Comparison of ENCODE assay signal across 8 cellular contexts in the genomic region with DNA sequence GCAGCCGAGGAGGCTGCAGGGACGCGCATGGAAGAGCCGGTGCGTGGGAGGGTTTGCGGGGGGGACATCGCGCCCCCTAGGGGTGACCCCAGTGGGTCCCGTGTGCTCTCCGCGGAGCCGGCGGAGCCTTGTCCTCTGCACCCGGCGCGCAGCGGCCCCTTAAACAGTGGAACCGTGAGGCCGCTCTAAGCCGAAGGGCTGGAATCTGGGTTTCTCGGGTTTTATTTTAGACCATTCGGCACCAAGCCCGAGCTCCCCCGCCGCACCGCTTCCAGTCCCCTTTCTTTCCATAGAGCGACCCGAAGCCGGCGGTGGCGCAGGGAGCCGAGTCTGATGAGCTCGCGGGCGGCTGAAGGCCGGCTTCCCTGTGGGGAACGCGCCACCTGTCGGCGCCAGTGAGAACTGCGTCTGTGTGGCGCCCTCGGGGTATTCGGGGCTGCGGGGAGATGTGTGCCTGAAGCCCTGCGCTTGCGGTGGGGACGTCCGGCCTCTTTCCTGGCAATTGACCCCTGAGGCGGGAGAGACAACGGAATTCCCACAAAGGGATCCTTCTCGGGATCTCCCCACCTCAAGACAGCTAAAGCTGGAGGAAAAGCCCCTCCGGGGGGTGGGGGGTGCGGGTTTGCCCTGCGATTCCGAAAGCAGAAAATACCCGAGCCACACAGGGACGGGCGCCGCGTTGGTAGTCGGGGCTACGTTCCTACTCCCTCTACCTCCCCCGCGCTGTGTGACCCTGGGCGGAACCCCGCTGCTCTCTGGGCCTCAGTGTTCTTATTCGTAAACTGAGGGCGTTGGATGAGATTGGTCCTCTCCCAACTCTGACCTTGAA. TPM values are rescaled to one million over a fixed set of nuclear protein-coding genes. Genes with fewer than 3 reads are reported as not detected.
DNase-seq lines count a peak whose midpoint lies in the region; ATAC-seq, FAIRE-seq and TF ChIP-seq lines count a peak whose summit lies in the region.

No MANE protein-coding gene starts in this region.

- H3K4me3 Mint-ChIP-seq in activated naive CD8-positive, alpha-beta T cell treated with anti-CD3 and anti-CD28 coated beads, Interleukin-2, amount 10 ng/mL, durations not matched to agents 7 days and 5 days: peak overlapping the region; percentile 52

- peak; percentile 85 for ATAC-seq in GM21825 (IDR thresholded peaks at IDR 0.05; ENCODE audit: unreplicated experiment)
- ATAC-seq in activated naive CD8-positive, alpha-beta T cell treated with anti-CD3 and anti-CD28 coated beads, Interleukin-2, amount 10 ng/mL, durations not matched to agents 7 days and 5 days (ENCODE audit: low read depth): peak; percentile 90

- DNase-seq in EL (peak; percentile 70), Karpas-422 (peak; percentile 86), SKM-1 (lab: John Stamatoyannopoulos, UW; ENCODE audit: unreplicated experiment) (peak; percentile 77), left ventricle myocardium inferior (peak; percentile 71), putamen (ENCODE audit: low spot score) (peak; percentile 58), urothelium cell line (ENCODE audit: low spot score) (peak; percentile 96)
- DNase-seq in activated naive CD8-positive, alpha-beta T cell treated with anti-CD3 and anti-CD28 coated beads, Interleukin-2, amount 10 ng/mL, durations not matched to agents 7 days and 5 days: peak; percentile 91

- no peaks in the 10 kb centered on the region for H3K36me3 ChIP-seq in Karpas-422 (ENCODE audit: insufficient read depth, low read length)
- H3K36me3 ChIP-seq in left ventricle myocardium inferior: no peaks in the 10 kb centered on the region

- H3K27me3 ChIP-seq in Karpas-422 (ENCODE audit: low read length): no peaks in the 10 kb centered on the region
- peaks cover 100% of the 10 kb centered on the region for H3K27me3 ChIP-seq in left ventricle myocardium inferior (ENCODE audit: low read depth)

- no peaks in the 10 kb centered on the region for H3K4me1 ChIP-seq in Karpas-422 (ENCODE audit: low read length)
- peaks cover 55% of the 10 kb centered on the region for H3K4me1 ChIP-seq in left ventricle myocardium inferior

- H3K27ac Mint-ChIP-seq in activated naive CD8-positive, alpha-beta T cell treated with anti-CD3 and anti-CD28 coated beads, Interleukin-2, amount 10 ng/mL, durations not matched to agents 7 days and 5 days: no peak overlapping the region

- H3K4me3 ChIP-seq in Karpas-422 (ENCODE audit: low read length) (no peak overlapping the region), left ventricle myocardium inferior (peak overlapping the region; percentile 50)

- no peaks in the 10 kb centered on the region for H3K9me3 Mint-ChIP-seq in activated naive CD8-positive, alpha-beta T cell treated with anti-CD3 and anti-CD28 coated beads, Interleukin-2, amount 10 ng/mL, durations not matched to agents 7 days and 5 days

- no peak for TF ChIP-seq CTCF in left ventricle myocardium inferior (IDR thresholded peaks at IDR 0.05; ENCODE audit: borderline replicate concordance)

- H3K9me3 ChIP-seq in Karpas-422 (ENCODE audit: low read length) (no peaks in the 10 kb centered on the region), left ventricle myocardium inferior (replicated peaks) (no peaks in the 10 kb centered on the region)

- peak; percentile 27 for FAIRE-seq in urothelium cell line (lab: Jason Lieb, UNC)

- no peaks in the 10 kb centered on the region for H3K79me2 ChIP-seq in Karpas-422 (ENCODE audit: low read length)

- no peak overlapping the region for H3K4me2 ChIP-seq in Karpas-422 (ENCODE audit: low read depth, low read length, poor library complexity, severe bottlenecking)

- no peaks in the 10 kb centered on the region for H3K9me2 ChIP-seq in Karpas-422 (replicated peaks; ENCODE audit: insufficient read depth, low read length)

- intact Hi-C loops in left ventricle myocardium inferior (cut with micrococcal nuclease): loop anchor here (10.0 kb wide), 1 partner anchor 811 kb away; no protein-coding TSS in a partner anchor

- H3K36me3 Mint-ChIP-seq in activated naive CD8-positive, alpha-beta T cell treated with anti-CD3 and anti-CD28 coated beads, Interleukin-2, amount 10 ng/mL, durations not matched to agents 7 days and 5 days: peaks cover 2% of the 10 kb centered on the region

- H3K27ac ChIP-seq in Karpas-422 (ENCODE audit: low read length) (no peak overlapping the region), left ventricle myocardium inferior (replicated peaks) (no peak overlapping the region)

- H4K20me1 ChIP-seq in Karpas-422 (ENCODE audit: insufficient read depth, low read depth, low read length): no peaks in the 10 kb centered on the region

- no peak overlapping the region for H2AFZ ChIP-seq in Karpas-422 (ENCODE audit: low read length)

- H3K4me1 Mint-ChIP-seq in activated naive CD8-positive, alpha-beta T cell treated with anti-CD3 and anti-CD28 coated beads, Interleukin-2, amount 10 ng/mL, durations not matched to agents 7 days and 5 days: peaks cover 12% of the 10 kb centered on the region

- H3K9ac ChIP-seq in Karpas-422 (ENCODE audit: low read length): no peak overlapping the region

- POLR2A ChIA-PET in activated naive CD8-positive, alpha-beta T cell treated with anti-CD3 and anti-CD28 coated beads, Interleukin-2, amount 10 ng/mL, durations not matched to agents 7 days and 5 days (lab: Charles Lee): interaction anchor here (1.0 kb wide), 1 partner anchor 632 kb away, joined by 3 read pairs; no protein-coding TSS in a partner anchor

- H3K27me3 Mint-ChIP-seq in activated naive CD8-positive, alpha-beta T cell treated with anti-CD3 and anti-CD28 coated beads, Interleukin-2, amount 10 ng/mL, durations not matched to agents 7 days and 5 days: peaks cover 89% of the 10 kb centered on the region

RNA-seq across cellular contexts. Expression of a gene that starts 8.2 kb away (rescaled TPM):
- not detected in 2 replicates for total RNA-seq in Karpas-422 (2014; rRNA removed; shearing (Covaris generic); ENCODE audit: low replicate concordance)
- total RNA-seq in activated naive CD8-positive, alpha-beta T cell treated with anti-CD3 and anti-CD28 coated beads, Interleukin-2, amount 10 ng/mL, durations not matched to agents 7 days and 5 days: not detected
- total RNA-seq in left ventricle myocardium inferior: not detected
